In genomic region chr7:26084418-26084817, GRCh38 we compare ENCODE assay signal across 18 cellular contexts.
DNase-seq lines count a peak whose midpoint lies in the region; ATAC-seq, FAIRE-seq and TF ChIP-seq lines count a peak whose summit lies in the region.
"Had no signal": no experiment of that assay in that cellular context is flagged by ENCODE, and none has a peak within 500 bp of the region (broad histone marks: within the 10 kb centered on the region; RNA-seq: fewer than 3 reads in every experiment).

No MANE protein-coding gene starts in this region.

- ATAC-seq in esophagus mucosa: no peak
- ATAC-seq in HG02981 (IDR thresholded peaks at IDR 0.05; ENCODE audit: unreplicated experiment): no peak
- ATAC-seq: A549 had no signal

- H2BK20ac ChIP-seq in H1 (ENCODE audit: low read length): peak overlapping the region; percentile 72; the same call in 1 of the 2 replicates

- H3K9ac ChIP-seq in mammary epithelial cell (ENCODE audit: insufficient read depth, low read length) (no peak overlapping the region), H1 (replicated peaks in 1 of 4; ENCODE audit: extremely low read depth in 1 of 4, low read depth in 3 of 4, low read length in 3 of 4) (no peak overlapping the region), neural progenitor cell (no peak overlapping the region)
- H3K9ac ChIP-seq: BLaER1 had no signal

- H3K27ac Mint-ChIP-seq in MCF 10A (ENCODE audit: low read depth, unreplicated experiment) (no peak overlapping the region), neural progenitor cell (peak overlapping the region; percentile 46)
- H3K27ac Mint-ChIP-seq: CD14-positive monocyte, H9 had no signal

- no peak overlapping the region for H3K23ac ChIP-seq in H1 (ENCODE audit: insufficient read length)

- no peaks in the 10 kb centered on the region for H3K79me2 ChIP-seq in mammary epithelial cell (ENCODE audit: insufficient read depth, low read length)
- no peaks in the 10 kb centered on the region for H3K79me2 ChIP-seq in H1 (ENCODE audit: control insufficient read depth in 1 of 2, insufficient read depth in 2 of 2, low read length in 2 of 2)
- no peaks in the 10 kb centered on the region for H3K79me2 ChIP-seq in neural progenitor cell (ENCODE audit: low read depth)

- H4K91ac ChIP-seq in H1 (replicated peaks; ENCODE audit: insufficient read length, low read length): no peak overlapping the region

- H3K79me1 ChIP-seq in H1 (ENCODE audit: low read depth, low read length): no peaks in the 10 kb centered on the region

- H4K20me1 ChIP-seq in mammary epithelial cell (ENCODE audit: insufficient read depth, low read length): no peaks in the 10 kb centered on the region
- H4K20me1 ChIP-seq in H1 (replicated peaks in 1 of 2; ENCODE audit: control insufficient read depth in 1 of 2, insufficient read depth in 2 of 2, low read length in 2 of 2): no peaks in the 10 kb centered on the region
- H4K20me1 ChIP-seq in neural progenitor cell (ENCODE audit: low read depth): no peaks in the 10 kb centered on the region
- H4K20me1 ChIP-seq: BLaER1 had no signal

- WGBS in mammary epithelial cell (ENCODE audit: low coverage, missing lambda C conversion rate): 76% methylated on average over 7 of the region's 7 CpGs
- WGBS in H1 (ENCODE audit: extremely low coverage in 1 of 2, insufficient coverage in 1 of 2, insufficient read length in 1 of 2, insufficient replicate concordance in 2 of 2, low coverage in 1 of 2, low lambda C conversion rate in 2 of 2, missing lambda C conversion rate in 1 of 2), 2 experiments: 80% methylated on average over 7 of the region's 7 CpGs; no CpG with 5 or more reads in 1 of the 2 experiments

- in situ Hi-C loops in mammary epithelial cell (cut with MboI; ENCODE audit: low sequenced_read_pairs in 2 of 2): loop anchor here (10.0 to 25.0 kb wide), 3 partner anchors 110 to 1078 kb away; partner anchors contain the start of genes HOXA10 (in 1 of the 2), HOXA3 (in 1 of the 2), HOXA7 (in 1 of the 2) and HOXA9 (in 1 of the 2)

- dilution Hi-C loops in mammary epithelial cell (cut with HindIII; ENCODE audit: low sequenced_read_pairs): no loop called here

- no peak overlapping the region for H3K18ac ChIP-seq in H1 (ENCODE audit: extremely low read depth, low read length)

- no peak for TF ChIP-seq CTCF in mammary epithelial cell (conservative IDR thresholded peaks at IDR 0.05 in 1 of 2, IDR thresholded peaks at IDR 0.05 in 1 of 2; ENCODE audit: extremely low read depth in 1 of 2, insufficient read depth in 1 of 2, low read depth in 1 of 2, low read length in 2 of 2)
- TF ChIP-seq CTCF in MCF 10A (IDR thresholded peaks at IDR 0.05; ENCODE audit: unreplicated experiment): no peak
- TF ChIP-seq CTCF in H1 (IDR thresholded peaks at IDR 0.05; ENCODE audit: control extremely low read depth in 1 of 3, insufficient read depth in 1 of 3, low read depth in 1 of 3, low read length in 3 of 3): no peak
- no peak for TF ChIP-seq CTCF in neural progenitor cell (IDR thresholded peaks at IDR 0.05)
- no peak for TF ChIP-seq CTCF in Peyer's patch (IDR thresholded peaks at IDR 0.05)

- H3K36me3 ChIP-seq in mammary epithelial cell (ENCODE audit: insufficient read depth, low read length): no peaks in the 10 kb centered on the region
- no peaks in the 10 kb centered on the region for H3K36me3 ChIP-seq in H1 (ENCODE audit: control insufficient read depth in 2 of 4, insufficient read depth in 4 of 4, low read length in 3 of 4)
- no peaks in the 10 kb centered on the region for H3K36me3 ChIP-seq in neural progenitor cell
- H3K36me3 ChIP-seq in Peyer's patch: no peaks in the 10 kb centered on the region
- H3K36me3 ChIP-seq: BLaER1 had no signal

- no peak overlapping the region for H3K4ac ChIP-seq in H1 (replicated peaks; ENCODE audit: insufficient read length, low read depth, low read length)

- TF ChIP-seq POLR2A in H1 (IDR thresholded peaks at IDR 0.05; ENCODE audit: control extremely low read depth in 1 of 2, low read depth in 2 of 2, low read length in 2 of 2) (no peak), Peyer's patch (IDR thresholded peaks at IDR 0.05) (no peak)

- peak overlapping the region; percentile 5 for H2BK120ac ChIP-seq in H1 (replicated peaks; ENCODE audit: low read depth, low read length)

- no peak overlapping the region; the same call in 1 of the 2 replicates for H2AK5ac ChIP-seq in H1 (ENCODE audit: low read depth, low read length)

- H3K27me3 ChIP-seq in mammary epithelial cell (ENCODE audit: insufficient read depth, low read length) (no peaks in the 10 kb centered on the region), H1 (replicated peaks in 1 of 4; ENCODE audit: control insufficient read depth in 3 of 4, extremely low read depth in 1 of 4, insufficient read depth in 3 of 4, low read length in 3 of 4) (no peaks in the 10 kb centered on the region; a peak in 1 of 7 replicates), neural progenitor cell (no peaks in the 10 kb centered on the region), Peyer's patch (no peaks in the 10 kb centered on the region)
- H3K27me3 ChIP-seq: BLaER1 had no signal

- no peak overlapping the region for H2BK15ac ChIP-seq in H1 (ENCODE audit: low read length)

- H3K9me3 Mint-ChIP-seq in MCF 10A (ENCODE audit: unreplicated experiment): no peaks in the 10 kb centered on the region
- H3K9me3 Mint-ChIP-seq in neural progenitor cell: no peaks in the 10 kb centered on the region
- H3K9me3 Mint-ChIP-seq: CD4-positive, alpha-beta memory T cell; H9 had no signal

- H3K23me2 ChIP-seq in H1 (ENCODE audit: low read depth, low read length): no peaks in the 10 kb centered on the region

- no peaks in the 10 kb centered on the region for H3K9me3 ChIP-seq in mammary epithelial cell (replicated peaks; ENCODE audit: insufficient read depth, low read length)
- H3K9me3 ChIP-seq in H1 (ENCODE audit: insufficient read depth in 2 of 2, low read depth in 1 of 2, low read length in 1 of 2): no peaks in the 10 kb centered on the region
- no peaks in the 10 kb centered on the region for H3K9me3 ChIP-seq in neural progenitor cell (ENCODE audit: low read depth)
- H3K9me3 ChIP-seq in Peyer's patch: no peaks in the 10 kb centered on the region
- H3K9me3 ChIP-seq: A549 had no signal

- H3K27ac ChIP-seq in mammary epithelial cell (ENCODE audit: insufficient read depth, low read depth, low read length): no peak overlapping the region
- no peak overlapping the region for H3K27ac ChIP-seq in H1 (ENCODE audit: low read depth, low read length)
- no peak overlapping the region for H3K27ac ChIP-seq in neural progenitor cell
- H3K27ac ChIP-seq in Peyer's patch: no peak overlapping the region
- H3K27ac ChIP-seq: 22Rv1, A549, BLaER1 had no signal

- no peak overlapping the region for H3K4me2 ChIP-seq in mammary epithelial cell (ENCODE audit: insufficient read depth, low read depth, low read length)
- H3K4me2 ChIP-seq in H1 (ENCODE audit: insufficient read depth in 1 of 2, low read depth in 2 of 2, low read length in 2 of 2): no peak overlapping the region
- H3K4me2 ChIP-seq in neural progenitor cell: no peak overlapping the region
- H3K4me2 ChIP-seq: A549, BLaER1 had no signal

- H3K14ac ChIP-seq in H1 (ENCODE audit: insufficient read length): no peak overlapping the region

- H3K4me3 ChIP-seq in mammary epithelial cell (replicated peaks in 1 of 3; ENCODE audit: insufficient read depth in 1 of 3, low read depth in 2 of 3, low read length in 3 of 3) (no peak overlapping the region), H1 (ENCODE audit: extremely low read depth in 1 of 4, insufficient read depth in 2 of 4, low read depth in 3 of 4, low read length in 4 of 4) (no peak overlapping the region), neural progenitor cell (no peak overlapping the region), Peyer's patch (no peak overlapping the region)
- H3K4me3 ChIP-seq: A549, BLaER1 had no signal

- H3K4me1 Mint-ChIP-seq in MCF 10A (ENCODE audit: insufficient read depth, unreplicated experiment): peaks cover 11% of the 10 kb centered on the region
- H3K4me1 Mint-ChIP-seq in neural progenitor cell: peaks cover 46% of the 10 kb centered on the region

- H3K27me3 Mint-ChIP-seq in MCF 10A (ENCODE audit: insufficient read depth, unreplicated experiment) (no peaks in the 10 kb centered on the region), neural progenitor cell (ENCODE audit: insufficient read depth, low read depth) (peaks cover 7% of the 10 kb centered on the region)

- no peak for TF ChIP-seq RAD21 in H1 (IDR thresholded peaks at IDR 0.05 in 1 of 2, conservative IDR thresholded peaks at IDR 0.05 in 1 of 2; ENCODE audit: low read depth in 2 of 2, low read length in 2 of 2)

- H3K36me3 Mint-ChIP-seq in MCF 10A (ENCODE audit: insufficient read depth, unreplicated experiment) (no peaks in the 10 kb centered on the region), neural progenitor cell (no peaks in the 10 kb centered on the region)
- H3K36me3 Mint-ChIP-seq: CD4-positive, alpha-beta memory T cell had no signal

- peak overlapping the region; percentile 68 for H2AFZ ChIP-seq in mammary epithelial cell (ENCODE audit: low read depth, low read length)
- H2AFZ ChIP-seq in H1 (ENCODE audit: low read length): peak overlapping the region; percentile 17; the same call in 1 of the 2 replicates
- H2AFZ ChIP-seq in neural progenitor cell (replicated peaks): no peak overlapping the region

- BruUV-seq in mammary epithelial cell (replicated peaks; lab: Mats Ljungman, UMichigan) (no TSS peak), MCF 10A (replicated peaks; lab: Mats Ljungman, UMichigan) (no TSS peak)

- FAIRE-seq in H1 (lab: Jason Lieb, UNC): no peak
- FAIRE-seq: A549 had no signal

- H2BK5ac ChIP-seq in H1 (ENCODE audit: low read depth, low read length): no peak overlapping the region

- TF ChIP-seq EP300 in H1 (IDR thresholded peaks at IDR 0.05; ENCODE audit: borderline replicate concordance in 1 of 2, low read depth in 2 of 2, low read length in 2 of 2): no peak

- no peak overlapping the region for H4K5ac ChIP-seq in H1 (ENCODE audit: insufficient read length, low read depth, low read length)

- H3K56ac ChIP-seq in H1 (replicated peaks; ENCODE audit: insufficient read length, low read depth, low read length): no peak overlapping the region

- intact Hi-C loops in mammary epithelial cell (cut with micrococcal nuclease): no loop called here
- intact Hi-C loops in MCF 10A (cut with micrococcal nuclease): no loop called here

- H3F3A ChIP-seq in neural progenitor cell (ENCODE audit: low read depth): peaks cover under 1% of the 10 kb centered on the region

- peaks cover 41% of the 10 kb centered on the region for H3K4me1 ChIP-seq in mammary epithelial cell (ENCODE audit: insufficient read depth, low read length)
- H3K4me1 ChIP-seq in H1 (replicated peaks in 1 of 4; ENCODE audit: control insufficient read depth in 3 of 4, insufficient read depth in 4 of 4, low read length in 3 of 4): peaks cover 0 to 8% (median under 1%) of the 10 kb centered on the region in 4 experiments; a peak in 1 of 7 replicates
- H3K4me1 ChIP-seq in neural progenitor cell: peaks cover 33% of the 10 kb centered on the region
- H3K4me1 ChIP-seq in Peyer's patch: peaks cover 0 to 6% (median 0%) of the 10 kb centered on the region in 4 donors
- H3K4me1 ChIP-seq: A549 had no signal

- CTCF ChIA-PET in mammary epithelial cell (lab: Charles Lee; ENCODE audit: low non-redundant PET) (no interaction called here), MCF 10A (lab: Yijun Ruan, JAX) (interaction anchor here (0.6 to 2.2 kb wide), 4 partner anchors 24 to 1059 kb away, joined by 3 to 12 read pairs (median 7); partner anchors contain the start of gene HOXA5), H1 (lab: Charles Lee; ENCODE audit: partially characterized antibody) (interaction anchor here (1.7 to 2.1 kb wide), 2 partner anchors 10 to 282 kb away, joined by 3 to 4 read pairs; no protein-coding TSS in a partner anchor)

- H2BK12ac ChIP-seq in H1 (ENCODE audit: low read depth, low read length): no peak overlapping the region

- no peak overlapping the region for H3K4me3 Mint-ChIP-seq in MCF 10A (ENCODE audit: unreplicated experiment)
- no peak overlapping the region for H3K4me3 Mint-ChIP-seq in neural progenitor cell
- H3K4me3 Mint-ChIP-seq: CD14-positive monocyte; CD4-positive, alpha-beta memory T cell; H9 had no signal

- POLR2A ChIA-PET in MCF 10A (lab: Yijun Ruan, JAX): interaction anchor here (1.1 to 13.7 kb wide), 4 partner anchors 11 to 113 kb away, joined by 3 to 268 read pairs (median 4); partner anchors contain the start of genes CBX3 and HNRNPA2B1
- POLR2A ChIA-PET in H1 (lab: Charles Lee; ENCODE audit: partially characterized antibody): interaction anchor here (0.8 to 18.1 kb wide), 5 partner anchors 8 to 112 kb away, joined by 3 to 230 read pairs (median 7); partner anchors contain the start of genes CBX3 and HNRNPA2B1

- DNase-seq in mammary epithelial cell (no peak), MCF 10A (ENCODE audit: unreplicated experiment) (no peak), H1 (ENCODE audit: low read depth in 1 of 2, low spot score in 2 of 2) (no peak), neural progenitor cell (ENCODE audit: low spot score) (no peak), Peyer's patch (no peak), AG08395 (ENCODE audit: low spot score) (no peak)
- DNase-seq: Calu3; CD4-positive, alpha-beta memory T cell; DMS79 treated with DMSO at 0.1 percent for 48 hours; GF-D8; GOT3; H9 had no signal

- H4K8ac ChIP-seq in H1 (ENCODE audit: extremely low read depth, insufficient read depth, low read length): no peak overlapping the region
